2 cellular contexts compared by ENCODE assay signal in genomic region chr10:29780639-29781038, GRCh38.
TF ChIP-seq lines count a peak whose summit lies in the region.

No MANE protein-coding gene starts in this region.

TF ChIP-seq in A549, 52 proteins besides CTCF, POLR2A, EP300 and RAD21 (continued from another document):
- TF ChIP-seq, protein P1, sequence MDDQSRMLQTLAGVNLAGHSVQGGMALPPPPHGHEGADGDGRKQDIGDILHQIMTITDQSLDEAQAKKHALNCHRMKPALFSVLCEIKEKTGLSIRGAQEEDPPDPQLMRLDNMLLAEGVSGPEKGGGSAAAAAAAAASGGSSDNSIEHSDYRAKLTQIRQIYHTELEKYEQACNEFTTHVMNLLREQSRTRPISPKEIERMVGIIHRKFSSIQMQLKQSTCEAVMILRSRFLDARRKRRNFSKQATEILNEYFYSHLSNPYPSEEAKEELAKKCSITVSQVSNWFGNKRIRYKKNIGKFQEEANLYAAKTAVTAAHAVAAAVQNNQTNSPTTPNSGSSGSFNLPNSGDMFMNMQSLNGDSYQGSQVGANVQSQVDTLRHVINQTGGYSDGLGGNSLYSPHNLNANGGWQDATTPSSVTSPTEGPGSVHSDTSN (IDR thresholded peaks at IDR 0.05) = no peak
- TF ChIP-seq KDM1A (IDR thresholded peaks at IDR 0.05; ENCODE audit: low read depth) (no peak), MAX (IDR thresholded peaks at IDR 0.05) (no peak), TFCP2L1 (CRISPR knock-in tag; IDR thresholded peaks at IDR 0.05) (no peak), ZSCAN20 (CRISPR knock-in tag; IDR thresholded peaks at IDR 0.05) (no peak), PHF8 (IDR thresholded peaks at IDR 0.05; ENCODE audit: borderline replicate concordance, low read depth) (no peak), FOSB (CRISPR knock-in tag; IDR thresholded peaks at IDR 0.05) (no peak), MAFK (IDR thresholded peaks at IDR 0.05; ENCODE audit: partially characterized antibody) (no peak), BHLHE40 (IDR thresholded peaks at IDR 0.05; ENCODE audit: low read depth, low read length) (no peak), EHF (CRISPR knock-in tag; IDR thresholded peaks at IDR 0.05) (no peak), CHD4 (IDR thresholded peaks at IDR 0.05; ENCODE audit: borderline replicate concordance) (no peak)

TF ChIP-seq in WTC11, 78 proteins besides CTCF, POLR2A, EP300 and RAD21 (continued from another document):
- TF ChIP-seq PRDM15 (CRISPR knock-in tag; IDR thresholded peaks at IDR 0.05) (no peak), FOXK1 (CRISPR knock-in tag; IDR thresholded peaks at IDR 0.05) (no peak), USF1 (CRISPR knock-in tag; IDR thresholded peaks at IDR 0.05) (no peak)
